Comparison of ENCODE assay signal across 19 cellular contexts in the genomic region with DNA sequence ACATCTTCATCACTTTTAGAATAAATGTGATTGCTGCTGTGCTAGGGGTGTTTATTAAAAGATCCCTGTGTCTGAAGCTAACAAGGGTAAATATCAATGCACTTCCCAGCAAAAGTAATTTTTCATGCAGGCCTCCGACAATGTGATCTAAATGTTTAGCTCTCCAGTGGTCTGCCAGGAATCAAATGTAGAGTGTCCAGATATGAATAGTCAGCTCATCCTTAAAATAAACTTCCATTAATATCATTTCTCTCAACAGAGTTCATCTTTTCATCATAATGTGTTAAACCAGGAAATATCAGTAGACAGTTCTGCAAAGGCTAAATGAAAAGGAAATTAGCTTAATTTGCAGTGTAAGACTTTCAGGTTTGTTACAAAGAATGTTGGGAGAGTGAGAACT.
DNase-seq lines count a peak whose midpoint lies in the region; ATAC-seq, FAIRE-seq and TF ChIP-seq lines count a peak whose summit lies in the region.
"Had no signal": no experiment of that assay in that cellular context is flagged by ENCODE, and none has a peak within 500 bp of the region (broad histone marks: within the 10 kb centered on the region; RNA-seq: fewer than 3 reads in every experiment).

No MANE protein-coding gene starts in this region.

- no peaks in the 10 kb centered on the region for H3K36me3 Mint-ChIP-seq in mesothelial cell of epicardium
- H3K36me3 Mint-ChIP-seq: CD8-positive, alpha-beta T cell had no signal

- H3K9me3 ChIP-seq in A549 (no peaks in the 10 kb centered on the region), SK-N-SH (no peaks in the 10 kb centered on the region), uterus (no peaks in the 10 kb centered on the region)

- 94% methylated on average over 1 of the region's 1 CpG for WGBS in A549 (ENCODE audit: missing lambda C conversion rate)
- 43% methylated on average over 1 of the region's 1 CpG for WGBS in SK-N-SH (ENCODE audit: low lambda C conversion rate)

- H4K20me1 ChIP-seq in SK-N-SH (ENCODE audit: insufficient read depth), result no peaks in the 10 kb centered on the region
- H4K20me1 ChIP-seq: BLaER1 treated with 17β-estradiol and CSF1 and Interleukin-3, amounts not matched to agents 10 nM and 100 nM had no signal

- H3K9me2 ChIP-seq in SK-N-SH, result no peaks in the 10 kb centered on the region

- TF ChIP-seq POLR2A in A549 (IDR thresholded peaks at IDR 0.05; ENCODE audit: low read length) (no peak), uterus (IDR thresholded peaks at IDR 0.05) (no peak), GM12891 (IDR thresholded peaks at IDR 0.05; ENCODE audit: low read depth, low read length) (no peak)

- no peaks in the 10 kb centered on the region for H3K27me3 Mint-ChIP-seq in mesothelial cell of epicardium (ENCODE audit: low read depth)
- H3K27me3 Mint-ChIP-seq: B cell had no signal

- TF ChIP-seq EP300 in A549 (IDR thresholded peaks at IDR 0.05) (no peak), SK-N-SH (IDR thresholded peaks at IDR 0.05; ENCODE audit: borderline replicate concordance in 1 of 2, low read depth in 1 of 2, low read length in 1 of 2) (peak; percentile 12 to 56; a peak in 1 of 4 replicates)

- H3K4me1 ChIP-seq in A549 (peaks cover 7% of the 10 kb centered on the region; the same call in 1 of the 3 replicates), SK-N-SH (ENCODE audit: control insufficient read depth in 1 of 2, insufficient read depth in 2 of 2, low read depth in 1 of 2, low read length in 1 of 2) (peaks cover 0 to 6% of the 10 kb centered on the region in 2 experiments; a peak in 3 of 4 replicates), uterus (no peaks in the 10 kb centered on the region)

- H3K27me3 ChIP-seq in SK-N-SH (ENCODE audit: insufficient read depth), result no peaks in the 10 kb centered on the region
- no peaks in the 10 kb centered on the region for H3K27me3 ChIP-seq in uterus

- H3K36me3 ChIP-seq in SK-N-SH (replicated peaks in 1 of 2; ENCODE audit: control insufficient read depth in 1 of 2, insufficient read depth in 2 of 2, low read length in 1 of 2) (no peaks in the 10 kb centered on the region), uterus (no peaks in the 10 kb centered on the region)
- H3K36me3 ChIP-seq: BLaER1 treated with 17β-estradiol and CSF1 and Interleukin-3, amounts not matched to agents 10 nM and 100 nM had no signal

- peak overlapping the region; percentile 12; the same call in 1 of the 2 replicates for H2AFZ ChIP-seq in SK-N-SH (ENCODE audit: low read depth)

- POLR2A ChIA-PET in A549 (lab: Yijun Ruan, JAX) (no interaction called here), SK-N-SH (lab: Yijun Ruan, JAX) (no interaction called here)

- FAIRE-seq in A549 (lab: Jason Lieb, UNC) (peak; percentile 36), GM12891 (lab: Jason Lieb, UNC) (no peak)
- FAIRE-seq: HTR-8/SVneo had no signal

- H3K9me3 Mint-ChIP-seq in mesothelial cell of epicardium, result peaks cover 26% of the 10 kb centered on the region

- CTCF ChIA-PET in A549 (lab: Yijun Ruan, JAX) (interaction anchor here (1.0 to 1.2 kb wide), 2 partner anchors 8 to 521 kb away, joined by 3 read pairs; no protein-coding TSS in a partner anchor), SK-N-SH (lab: Yijun Ruan, JAX) (interaction anchor here (0.8 kb wide), 2 partner anchors 7 to 520 kb away, joined by 3 to 4 read pairs; no protein-coding TSS in a partner anchor)

- intact Hi-C loops in uterus (cut with DNase I; ENCODE audit: low total_unique reads), result no loop called here

- DNase-seq in A549 (ENCODE audit: low read depth in 1 of 2, low spot score in 1 of 2), result no peak
- no peak for DNase-seq in SK-N-SH
- DNase-seq in mesothelial cell of epicardium (ENCODE audit: low spot score in 2 of 2, unreplicated experiment in 2 of 2), result no peak
- no peak for DNase-seq in uterus
- no peak for DNase-seq in GM12891 (ENCODE audit: insufficient read length, low spot score)
- DNase-seq in NCI-H69 (lab: John Stamatoyannopoulos, UW), result no peak
- DNase-seq: Calu3; CD8-positive, alpha-beta T cell; DMS79 treated with DMSO at 0.1 percent for 48 hours; GF-D8; GOT3; H7; HFFc6 had no signal

- H3K4me1 Mint-ChIP-seq in mesothelial cell of epicardium, result peaks cover 12% of the 10 kb centered on the region

- H3F3A ChIP-seq in SK-N-SH (replicated peaks; ENCODE audit: insufficient read depth), result peaks cover 12% of the 10 kb centered on the region

- TF ChIP-seq CTCF in A549 (IDR thresholded peaks at IDR 0.05) (no peak), SK-N-SH (IDR thresholded peaks at IDR 0.05) (no peak), mesothelial cell of epicardium (IDR thresholded peaks at IDR 0.05; ENCODE audit: unreplicated experiment) (no peak), uterus (IDR thresholded peaks at IDR 0.05) (no peak)

- no peak overlapping the region for H3K4me3 Mint-ChIP-seq in mesothelial cell of epicardium
- H3K4me3 Mint-ChIP-seq: B cell; CD8-positive, alpha-beta T cell; HFFc6 had no signal

- H3K27ac Mint-ChIP-seq in mesothelial cell of epicardium, result peak overlapping the region; percentile 6
- H3K27ac Mint-ChIP-seq: B cell; CD8-positive, alpha-beta T cell; HFFc6 had no signal

- no peak overlapping the region for H3K4me3 ChIP-seq in A549
- no peak overlapping the region for H3K4me3 ChIP-seq in SK-N-SH (ENCODE audit: low read depth in 2 of 2, low read length in 1 of 2)
- H3K4me3 ChIP-seq in uterus, result no peak overlapping the region
- H3K4me3 ChIP-seq: BLaER1 treated with 17β-estradiol and CSF1 and Interleukin-3, amounts not matched to agents 10 nM and 100 nM had no signal

- H3K4me2 ChIP-seq in A549, result no peak overlapping the region
- H3K4me2 ChIP-seq in SK-N-SH, result no peak overlapping the region

- TF ChIP-seq RAD21 in A549 (conservative IDR thresholded peaks at IDR 0.05 in 1 of 2, IDR thresholded peaks at IDR 0.05 in 1 of 2) (no peak), SK-N-SH (IDR thresholded peaks at IDR 0.05; ENCODE audit: low read length) (no peak)

- no peak overlapping the region for H3K9ac ChIP-seq in SK-N-SH
- H3K9ac ChIP-seq: BLaER1 treated with 17β-estradiol and CSF1 and Interleukin-3, amounts not matched to agents 10 nM and 100 nM had no signal

- H3K79me2 ChIP-seq in SK-N-SH (ENCODE audit: insufficient read depth), result no peaks in the 10 kb centered on the region

- ATAC-seq in A549 (no peak), HG02973 (IDR thresholded peaks at IDR 0.05; ENCODE audit: unreplicated experiment) (no peak)
- ATAC-seq: CD8-positive, alpha-beta T cell; HCT116 had no signal

- H3K27ac ChIP-seq in A549, result no peak overlapping the region
- H3K27ac ChIP-seq in SK-N-SH (ENCODE audit: low read depth in 2 of 2, low read length in 1 of 2), result peak overlapping the region; percentile 43 to 84; a peak in 2 of 4 replicates
- peak overlapping the region; percentile 31 to 75 for H3K27ac ChIP-seq in uterus
- H3K27ac ChIP-seq: 22Rv1; BLaER1 treated with 17β-estradiol and CSF1 and Interleukin-3, amounts not matched to agents 10 nM and 100 nM had no signal

TF ChIP-seq in A549, 52 proteins besides CTCF, POLR2A, EP300 and RAD21:
- TF ChIP-seq SMC3 (IDR thresholded peaks at IDR 0.05) (no peak), CBX8 (IDR thresholded peaks at IDR 0.05) (no peak), JUN (IDR thresholded peaks at IDR 0.05) (no peak)

TF ChIP-seq in SK-N-SH, 30 proteins besides CTCF, POLR2A, EP300 and RAD21:
- TF ChIP-seq TAF1 (IDR thresholded peaks at IDR 0.05; ENCODE audit: borderline replicate concordance, low read depth, low read length), result no peak
- no peak for TF ChIP-seq SIN3A (IDR thresholded peaks at IDR 0.05; ENCODE audit: borderline replicate concordance, low read depth, low read length)
- peak; percentile 30; the same call in 1 of the 2 replicates for TF ChIP-seq TCF12 (IDR thresholded peaks at IDR 0.05)
- no peak for TF ChIP-seq GABPA (IDR thresholded peaks at IDR 0.05; ENCODE audit: low read depth)
- TF ChIP-seq, protein P1, sequence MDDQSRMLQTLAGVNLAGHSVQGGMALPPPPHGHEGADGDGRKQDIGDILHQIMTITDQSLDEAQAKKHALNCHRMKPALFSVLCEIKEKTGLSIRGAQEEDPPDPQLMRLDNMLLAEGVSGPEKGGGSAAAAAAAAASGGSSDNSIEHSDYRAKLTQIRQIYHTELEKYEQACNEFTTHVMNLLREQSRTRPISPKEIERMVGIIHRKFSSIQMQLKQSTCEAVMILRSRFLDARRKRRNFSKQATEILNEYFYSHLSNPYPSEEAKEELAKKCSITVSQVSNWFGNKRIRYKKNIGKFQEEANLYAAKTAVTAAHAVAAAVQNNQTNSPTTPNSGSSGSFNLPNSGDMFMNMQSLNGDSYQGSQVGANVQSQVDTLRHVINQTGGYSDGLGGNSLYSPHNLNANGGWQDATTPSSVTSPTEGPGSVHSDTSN (IDR thresholded peaks at IDR 0.05), result peak; percentile 27; the same call in 1 of the 2 replicates

TF ChIP-seq in GM12891, 5 proteins besides CTCF, POLR2A, EP300 and RAD21:
- TF ChIP-seq POLR2AphosphoS5 (IDR thresholded peaks at IDR 0.05; ENCODE audit: low read depth, low read length) (no peak), PAX5 (IDR thresholded peaks at IDR 0.05; ENCODE audit: insufficient read depth, low read length, severe bottlenecking) (no peak), POU2F2 (IDR thresholded peaks at IDR 0.05; ENCODE audit: low read depth, low read length) (no peak), SPI1 (IDR thresholded peaks at IDR 0.05; ENCODE audit: low read depth, low read length) (no peak), TAF1 (IDR thresholded peaks at IDR 0.05; ENCODE audit: low read depth, low read length) (no peak)

Comparison
In these comparisons a context has a peak if more than half of its experiments do, and no peak if none do; other contexts are left out.
1. H3K27ac ChIP-seq: peak in SK-N-SH (2 of 2) and uterus (2 of 2); none in A549 (0 of 2).